1 cellular context compared by ENCODE assay signal in the genomic region with DNA sequence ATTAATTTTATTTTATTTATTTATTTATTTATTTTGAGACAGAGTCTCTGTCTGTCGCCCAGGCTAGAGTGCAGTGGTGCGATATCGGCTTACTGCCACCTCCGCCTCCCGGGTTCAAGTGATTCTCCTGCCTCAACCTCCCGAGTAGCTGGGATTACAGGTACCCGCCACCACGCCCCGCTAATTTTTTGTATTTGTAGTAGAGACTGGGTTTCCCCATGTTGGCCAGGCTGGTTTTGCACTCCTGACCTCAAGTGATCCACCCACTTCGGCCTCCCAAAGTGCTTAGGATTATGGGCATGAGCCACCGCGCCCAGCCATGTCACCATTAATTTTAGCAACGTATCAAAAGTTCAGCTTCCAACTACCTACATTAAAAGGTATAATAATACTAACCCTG.
TF ChIP-seq lines count a peak whose summit lies in the region.

No MANE protein-coding gene starts in this region.

TF ChIP-seq in A549, 52 proteins besides CTCF, POLR2A, EP300 and RAD21:
- TF ChIP-seq, protein P1, sequence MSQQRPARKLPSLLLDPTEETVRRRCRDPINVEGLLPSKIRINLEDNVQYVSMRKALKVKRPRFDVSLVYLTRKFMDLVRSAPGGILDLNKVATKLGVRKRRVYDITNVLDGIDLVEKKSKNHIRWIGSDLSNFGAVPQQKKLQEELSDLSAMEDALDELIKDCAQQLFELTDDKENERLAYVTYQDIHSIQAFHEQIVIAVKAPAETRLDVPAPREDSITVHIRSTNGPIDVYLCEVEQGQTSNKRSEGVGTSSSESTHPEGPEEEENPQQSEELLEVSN (IDR thresholded peaks at IDR 0.05; ENCODE audit: borderline replicate concordance, low read depth) = 0 out of 2 replicates have a peak, but pooled peaks have one; percentile 1
